ENCODE assay signal across 8 cellular contexts in genomic region chr12:57124259-57124877, GRCh38. TPM values are rescaled to one million over a fixed set of nuclear protein-coding genes. Genes with fewer than 3 reads are reported as not detected.
DNase-seq lines count a peak whose midpoint lies in the region; ATAC-seq and TF ChIP-seq lines count a peak whose summit lies in the region.

No MANE protein-coding gene starts in this region.

- no peaks in the 10 kb centered on the region for H3K36me3 ChIP-seq in right lobe of liver

- peak; percentile 98 for TF ChIP-seq CTCF in C4-2B (conservative IDR thresholded peaks at IDR 0.05)
- peak; percentile 94 for TF ChIP-seq CTCF in chondrocyte (IDR thresholded peaks at IDR 0.05)
- TF ChIP-seq CTCF in right lobe of liver (IDR thresholded peaks at IDR 0.05) = peak in 3 of 4 donors; percentile 94 to 98 (median 96)

- H3K4me1 ChIP-seq in right lobe of liver = peaks cover 0 to 11% (median 5%) of the 10 kb centered on the region in 4 donors

- TF ChIP-seq POLR2A in right lobe of liver (IDR thresholded peaks at IDR 0.05) = no peak

- no peaks in the 10 kb centered on the region for H3K27me3 ChIP-seq in right lobe of liver

- H3K36me3 Mint-ChIP-seq in activated CD4-positive, alpha-beta T cell treated with anti-CD3 and anti-CD28 coated beads for 36 hours (ENCODE audit: low read depth) = peaks cover 5% of the 10 kb centered on the region
- H3K36me3 Mint-ChIP-seq in chondrocyte (ENCODE audit: low read depth) = no peaks in the 10 kb centered on the region

- DNase-seq in HCEC 1CT (peak; percentile 65), NCI-H510A (lab: John Stamatoyannopoulos, UW) (peak; percentile 23), chondrocyte (ENCODE audit: low spot score) (no peak), right lobe of liver (peak in 2 of 3 donors; percentile 55 to 77)
- peak; percentile 87 for DNase-seq in activated CD4-positive, alpha-beta T cell treated with anti-CD3 and anti-CD28 coated beads for 36 hours
- DNase-seq in stimulated activated CD4-positive, alpha-beta T cell treated with anti-CD3 and anti-CD28 coated beads, TNF-alpha, amount 100 ng/mL, for 4 hours (ENCODE audit: low read depth in 3 of 3) = peak; percentile 39 to 64 (median 52)

- WGBS in right lobe of liver (ENCODE audit: insufficient coverage, low coverage, low lambda C conversion rate, missing lambda C conversion rate) = 13% methylated on average over 10 of the region's 10 CpGs

- CTCF ChIA-PET in activated CD4-positive, alpha-beta T cell treated with anti-CD3 and anti-CD28 coated beads for 36 hours (lab: Charles Lee) = interaction anchor here (0.6 to 9.7 kb wide), 36 partner anchors 8 to 503 kb away, joined by 3 to 156 read pairs (median 4); partner anchors contain the start of genes NEMP1, STAC3, STAT6 and TAC3

- H3K27ac ChIP-seq in C4-2B = no peak overlapping the region
- no peak overlapping the region for H3K27ac ChIP-seq in right lobe of liver

- H3K9me3 Mint-ChIP-seq in activated CD4-positive, alpha-beta T cell treated with anti-CD3 and anti-CD28 coated beads for 36 hours (ENCODE audit: low read depth) = peaks cover 9% of the 10 kb centered on the region
- H3K9me3 Mint-ChIP-seq in chondrocyte (ENCODE audit: low read depth) = no peaks in the 10 kb centered on the region

- H3K27me3 Mint-ChIP-seq in activated CD4-positive, alpha-beta T cell treated with anti-CD3 and anti-CD28 coated beads for 36 hours = peaks cover 9% of the 10 kb centered on the region
- H3K27me3 Mint-ChIP-seq in chondrocyte (ENCODE audit: low read depth) = no peaks in the 10 kb centered on the region

- H3K4me1 Mint-ChIP-seq in activated CD4-positive, alpha-beta T cell treated with anti-CD3 and anti-CD28 coated beads for 36 hours = peaks cover 14% of the 10 kb centered on the region
- peaks cover 20% of the 10 kb centered on the region for H3K4me1 Mint-ChIP-seq in chondrocyte (ENCODE audit: low read depth)

- intact Hi-C loops in activated CD4-positive, alpha-beta T cell treated with anti-CD3 and anti-CD28 coated beads for 36 hours (cut with DNase I, micrococcal nuclease) = loop anchor here (1.0 to 2.0 kb wide), 4 partner anchors 49 to 114 kb away; no protein-coding TSS in a partner anchor
- intact Hi-C loops in right lobe of liver (cut with DNase I) = loop anchor here in 1 of 2 donors (5.0 kb wide), 1 partner anchor 58 kb away; no protein-coding TSS in a partner anchor

- POLR2A ChIA-PET in activated CD4-positive, alpha-beta T cell treated with anti-CD3 and anti-CD28 coated beads for 36 hours (lab: Charles Lee) = interaction anchor here (0.6 to 0.7 kb wide), 3 partner anchors 26 to 99 kb away, joined by 3 read pairs; no protein-coding TSS in a partner anchor

- no peaks in the 10 kb centered on the region for H3K9me3 ChIP-seq in right lobe of liver

- peak overlapping the region; percentile 1 for H3K4me3 Mint-ChIP-seq in activated CD4-positive, alpha-beta T cell treated with anti-CD3 and anti-CD28 coated beads for 36 hours
- no peak overlapping the region for H3K4me3 Mint-ChIP-seq in chondrocyte (ENCODE audit: unreplicated experiment)

- H3K4me3 ChIP-seq in right lobe of liver = no peak overlapping the region

- no peak overlapping the region for H3K27ac Mint-ChIP-seq in activated CD4-positive, alpha-beta T cell treated with anti-CD3 and anti-CD28 coated beads for 36 hours
- H3K27ac Mint-ChIP-seq in chondrocyte (ENCODE audit: unreplicated experiment) = no peak overlapping the region

- ATAC-seq in activated CD4-positive, alpha-beta T cell treated with anti-CD3 and anti-CD28 coated beads for 36 hours = peak; percentile 77
- ATAC-seq in right lobe of liver = peak; percentile 39 to 50 (median 44)
- no peak for ATAC-seq in GM21360 (IDR thresholded peaks at IDR 0.05; ENCODE audit: unreplicated experiment)

RNA-seq across cellular contexts. Expression of gene LRP1, which starts 3.9 kb away (rescaled TPM):
- total RNA-seq in activated CD4-positive, alpha-beta T cell treated with anti-CD3 and anti-CD28 coated beads for 36 hours = 1 to 10 TPM; 1.8 to 2.7 TPM
- total RNA-seq in chondrocyte (448 to 583 TPM (median 463 TPM) in 3 replicates), right lobe of liver (100 to 1,000 TPM; 268 to 387 (median 301) TPM)

RNA-seq across cellular contexts. Expression of gene STAT6, which starts 13.2 kb away (rescaled TPM):
- total RNA-seq in activated CD4-positive, alpha-beta T cell treated with anti-CD3 and anti-CD28 coated beads for 36 hours = 100 to 1,000 TPM; 250 to 288 TPM
- 89.4 to 101 TPM (median 94.2 TPM) in 3 replicates for total RNA-seq in chondrocyte
- total RNA-seq in right lobe of liver = 100 to 1,000 TPM in 3 of 6 experiments, 10 to 100 TPM in 3; 61.8 to 108 (median 94.7) TPM

RNA-seq across cellular contexts. Expression of gene LRP1-AS, which starts 23.1 kb away (rescaled TPM):
- not detected for total RNA-seq in activated CD4-positive, alpha-beta T cell treated with anti-CD3 and anti-CD28 coated beads for 36 hours
- total RNA-seq in chondrocyte (not detected in 3 replicates), right lobe of liver (not detected)

RNA-seq across cellular contexts. Expression of gene NAB2, which starts 35.5 kb away (rescaled TPM):
- 10 to 100 TPM; 46.8 to 48.6 TPM for total RNA-seq in activated CD4-positive, alpha-beta T cell treated with anti-CD3 and anti-CD28 coated beads for 36 hours
- total RNA-seq in chondrocyte = 30.7 to 32.5 TPM (median 31.1 TPM) in 3 replicates
- 10 to 100 TPM in 2 of 6 experiments, 1 to 10 TPM in 4; 6.1 to 13.1 (median 8.9) TPM for total RNA-seq in right lobe of liver

RNA-seq across cellular contexts. Expression of gene NEMP1, which starts 45.8 kb away (rescaled TPM):
- 10 to 100 TPM; 79.0 to 81.1 TPM for total RNA-seq in activated CD4-positive, alpha-beta T cell treated with anti-CD3 and anti-CD28 coated beads for 36 hours
- total RNA-seq in chondrocyte = 11.7 to 14.7 TPM (median 12.9 TPM) in 3 replicates
- total RNA-seq in right lobe of liver = 1 to 10 TPM; 3.8 to 6.2 (median 4.8) TPM

Comparison
In these comparisons a context has a peak if more than half of its experiments do, and no peak if none do; other contexts are left out.
1. RNA of gene LRP1, which starts 3.9 kb away (total RNA-seq): 448 to 583 TPM in chondrocyte and 268 to 387 TPM in right lobe of liver; 1.8 to 2.7 TPM in activated CD4-positive, alpha-beta T cell treated with anti-CD3 and anti-CD28 coated beads for 36 hours; every median in the first group is over 10 times any median in the second.
2. Peak in every context shown above with its lines, with median percentiles within 50 percentile points of each other: CTCF ChIP-seq.